Comparison of ENCODE assay signal across 26 cellular contexts in genomic region chr6:77492529-77492928, GRCh38. TPM values are rescaled to one million over a fixed set of nuclear protein-coding genes. Genes with fewer than 3 reads are reported as not detected.
"Had no signal": no experiment of that assay in that cellular context is flagged by ENCODE, and none has a peak within 500 bp of the region (broad histone marks: within the 10 kb centered on the region; RNA-seq: fewer than 3 reads in every experiment).

No MANE protein-coding gene starts in this region.

- FAIRE-seq: RCC 7860 had no signal

- H3K4me2 ChIP-seq: KMS-11 had no signal

- H3K4me1 Mint-ChIP-seq: activated naive CD8-positive, alpha-beta T cell treated with anti-CD3 and anti-CD28 coated beads, Interleukin-2, amount 10 ng/mL, durations not matched to agents 7 days and 5 days had no signal

- ATAC-seq: activated CD8-positive, alpha-beta T cell treated with anti-CD3 and anti-CD28 coated beads, Interleukin-2, amount 10 ng/mL, durations not matched to agents 7 days and 5 days; T-helper 17 cell; WTC11 had no signal

- H3K4me3 ChIP-seq: breast epithelium, MG63, SJSA1 had no signal

- H3K9me3 ChIP-seq: breast epithelium, MG63, SJSA1 had no signal

- H3K4me3 Mint-ChIP-seq: activated CD8-positive, alpha-beta T cell treated with anti-CD3 and anti-CD28 coated beads, Interleukin-2, amount 10 ng/mL, durations not matched to agents 7 days and 5 days; activated naive CD8-positive, alpha-beta T cell treated with anti-CD3 and anti-CD28 coated beads, Interleukin-2, amount 10 ng/mL, durations not matched to agents 7 days and 5 days; T-helper 17 cell; WTC11 had no signal

- H3K27ac Mint-ChIP-seq: activated CD8-positive, alpha-beta T cell treated with anti-CD3 and anti-CD28 coated beads, Interleukin-2, amount 10 ng/mL, durations not matched to agents 7 days and 5 days; activated naive CD8-positive, alpha-beta T cell treated with anti-CD3 and anti-CD28 coated beads, Interleukin-2, amount 10 ng/mL, durations not matched to agents 7 days and 5 days; T-helper 17 cell; WTC11 had no signal

- H3K27me3 ChIP-seq: breast epithelium, MG63, SJSA1 had no signal

- H3K4me1 ChIP-seq: breast epithelium, SJSA1 had no signal

- H3K36me3 Mint-ChIP-seq: activated naive CD8-positive, alpha-beta T cell treated with anti-CD3 and anti-CD28 coated beads, Interleukin-2, amount 10 ng/mL, durations not matched to agents 7 days and 5 days; WTC11 had no signal

- H3K9me3 Mint-ChIP-seq: activated naive CD8-positive, alpha-beta T cell treated with anti-CD3 and anti-CD28 coated beads, Interleukin-2, amount 10 ng/mL, durations not matched to agents 7 days and 5 days; WTC11 had no signal

- H3K36me3 ChIP-seq: breast epithelium, MG63, SJSA1 had no signal

- H3K27ac ChIP-seq: breast epithelium, KMS-11, SJSA1 had no signal

- DNase-seq: activated CD4-positive, alpha-beta T cell treated with anti-CD3 and anti-CD28 coated beads for 48 hours; activated CD4-positive, alpha-beta T cell treated with anti-CD3 and anti-CD28 coated beads, Interleukin-2, amount 50 U/mL, for 4 hours; activated CD4-positive, CD25-positive, alpha-beta regulatory T cell treated with anti-CD3 and anti-CD28 coated beads, Interleukin-2, amount 50 U/mL, for 72 hours; activated CD8-positive, alpha-beta memory T cell treated with anti-CD3 and anti-CD28 coated beads, Interleukin-2, amount 50 U/mL, for 48 hours; activated CD8-positive, alpha-beta T cell treated with anti-CD3 and anti-CD28 coated beads, Interleukin-2, amount 10 ng/mL, durations not matched to agents 7 days and 5 days; activated naive CD4-positive, alpha-beta T cell treated with anti-CD3 and anti-CD28 coated beads, Interleukin-2, amount 50 U/mL, for 16 hours; activated naive CD8-positive, alpha-beta T cell treated with anti-CD3 and anti-CD28 coated beads, Interleukin-2, amount 10 ng/mL, durations not matched to agents 7 days and 5 days; activated T-cell treated with anti-CD3 and anti-CD28 coated beads, Interleukin-2, amount 50 U/mL, for 1 hour; aorta; central memory CD4-positive, alpha-beta T cell; MG63; MV-4-11; NCI-H1105; NCI-H1436 treated with DMSO at 0.1 percent for 48 hours; NCI-H187; NCI-H2081; NCI-H446; NCI-H524; SHP77; T-helper 17 cell; T-helper 9 cell had no signal

- H3K9ac ChIP-seq: KMS-11 had no signal

- H3K27me3 Mint-ChIP-seq: activated naive CD8-positive, alpha-beta T cell treated with anti-CD3 and anti-CD28 coated beads, Interleukin-2, amount 10 ng/mL, durations not matched to agents 7 days and 5 days had no signal

RNA-seq across cellular contexts. Expression of gene HTR1B, which starts 29.2 kb away (rescaled TPM):
- total RNA-seq: activated CD8-positive, alpha-beta T cell treated with anti-CD3 and anti-CD28 coated beads, Interleukin-2, amount 10 ng/mL, durations not matched to agents 7 days and 5 days; activated naive CD8-positive, alpha-beta T cell treated with anti-CD3 and anti-CD28 coated beads, Interleukin-2, amount 10 ng/mL, durations not matched to agents 7 days and 5 days; SJSA1; T-helper 17 cell had no signal
